ENCODE assay signal across 6 cellular contexts in genomic region chr5:120086081-120086480, GRCh38.
"Had no signal": no experiment of that assay in that cellular context is flagged by ENCODE, and none has a peak within 500 bp of the region (broad histone marks: within the 10 kb centered on the region; RNA-seq: fewer than 3 reads in every experiment).

No MANE protein-coding gene starts in this region.

- H3K9ac ChIP-seq: GM23248 had no signal

- H3K27ac ChIP-seq: GM23248 had no signal

- DNase-seq: GM23248, H9, HCEC 1CT had no signal

- H2AFZ ChIP-seq: GM23248 had no signal

- FAIRE-seq: H1, H54, HTR-8/SVneo had no signal

- H3K4me3 ChIP-seq: GM23248 had no signal
